In genomic region chr10:92834331-92834730, GRCh38 we compare ENCODE assay signal across 18 cellular contexts.
"Had no signal": no experiment of that assay in that cellular context is flagged by ENCODE, and none has a peak within 500 bp of the region (broad histone marks: within the 10 kb centered on the region; RNA-seq: fewer than 3 reads in every experiment).

No MANE protein-coding gene starts in this region.

- H3K27me3 Mint-ChIP-seq: activated CD8-positive, alpha-beta memory T cell treated with anti-CD3 and anti-CD28 coated beads, Interleukin-2, amount 10 ng/mL, durations not matched to agents 7 days and 5 days; naive B cell had no signal

- H3K9me3 Mint-ChIP-seq: activated T-cell treated with anti-CD3 and anti-CD28 coated beads, Interleukin-2, amount 50 U/mL, for 4 hours; mesothelial cell of epicardium; naive B cell had no signal

- H2AFZ ChIP-seq: hepatocyte had no signal

- H3K4me3 Mint-ChIP-seq: activated CD8-positive, alpha-beta memory T cell treated with anti-CD3 and anti-CD28 coated beads, Interleukin-2, amount 10 ng/mL, durations not matched to agents 7 days and 5 days; activated T-cell treated with anti-CD3 and anti-CD28 coated beads, Interleukin-2, amount 50 U/mL, for 4 hours; mesothelial cell of epicardium had no signal

- H3K79me2 ChIP-seq: hepatocyte had no signal

- ATAC-seq: activated CD4-positive, CD25-positive, alpha-beta regulatory T cell treated with anti-CD3 and anti-CD28 coated beads, Interleukin-2, amount 50 U/mL, for 24 hours; activated CD8-positive, alpha-beta memory T cell treated with anti-CD3 and anti-CD28 coated beads, Interleukin-2, amount 10 ng/mL, durations not matched to agents 7 days and 5 days; activated naive CD4-positive, alpha-beta T cell treated with anti-CD3 and anti-CD28 coated beads, Interleukin-2, amount 50 U/mL, for 72 hours; activated T-cell treated with anti-CD3 and anti-CD28 coated beads, Interleukin-2, amount 50 U/mL, for 4 hours had no signal

- H3K36me3 ChIP-seq: brain microvascular endothelial cell, right atrium auricular region had no signal

- H3K27ac ChIP-seq: brain microvascular endothelial cell, hepatocyte, right atrium auricular region had no signal

- H3K27me3 ChIP-seq: brain microvascular endothelial cell, hepatocyte, right atrium auricular region had no signal

- H3K27ac Mint-ChIP-seq: activated CD8-positive, alpha-beta memory T cell treated with anti-CD3 and anti-CD28 coated beads, Interleukin-2, amount 10 ng/mL, durations not matched to agents 7 days and 5 days; activated naive CD4-positive, alpha-beta T cell treated with anti-CD3 and anti-CD28 coated beads, Interleukin-2, amount 50 U/mL, for 72 hours; mesothelial cell of epicardium had no signal

- H3K36me3 Mint-ChIP-seq: activated CD8-positive, alpha-beta memory T cell treated with anti-CD3 and anti-CD28 coated beads, Interleukin-2, amount 10 ng/mL, durations not matched to agents 7 days and 5 days; mesothelial cell of epicardium; naive B cell had no signal

- H3K4me3 ChIP-seq: hepatocyte, right atrium auricular region had no signal

- H3K4me2 ChIP-seq: hepatocyte had no signal

- DNase-seq: activated CD4-positive, alpha-beta T cell treated with anti-CD3 and anti-CD28 coated beads, Interleukin-2, amount 50 U/mL, for 4 hours; activated CD8-positive, alpha-beta memory T cell treated with anti-CD3 and anti-CD28 coated beads, Interleukin-2, amount 10 ng/mL, durations not matched to agents 7 days and 5 days; activated effector memory CD4-positive, alpha-beta T cell treated with anti-CD3 and anti-CD28 coated beads, Interleukin-2, amount 50 U/mL, for 16 hours; activated T-cell treated with anti-CD3 and anti-CD28 coated beads, Interleukin-2, amount 50 U/mL, for 4 hours; amygdala; brain microvascular endothelial cell; naive B cell; posterior cingulate gyrus; stimulated activated CD4-positive, alpha-beta T cell treated with anti-CD3 and anti-CD28 coated beads, Interleukin-1b, Interleukin-23, amount 100 ng/mL, for 48 hours; stimulated activated naive CD4-positive, alpha-beta T cell; substantia nigra; T-helper 2 cell; trophoblast cell had no signal

- H3K9me3 ChIP-seq: right atrium auricular region had no signal
